27 cellular contexts compared by ENCODE assay signal in genomic region chr15:91027677-91028076, GRCh38.
"Had no signal": no experiment of that assay in that cellular context is flagged by ENCODE, and none has a peak within 500 bp of the region (broad histone marks: within the 10 kb centered on the region; RNA-seq: fewer than 3 reads in every experiment).

No MANE protein-coding gene starts in this region.

- ATAC-seq: naive thymus-derived CD4-positive, alpha-beta T cell; natural killer cell; sciatic nerve; stimulated activated memory B cell treated with anti-CD40 and anti-IgM and Interleukin-4, amounts not matched to agents 10 μg/mL and 1 μg/mL and 100 μg/mL, for 72 hours; stimulated activated naive CD8-positive, alpha-beta T cell treated with anti-CD3 and anti-CD28 coated beads, Interleukin-15, amount 100 ng/mL, for 72 hours; stimulated activated naive CD8-positive, alpha-beta T cell treated with anti-CD3 and anti-CD28 coated beads, Interleukin-15, Interleukin-2, amounts not matched to agents 100 U/mL and 50 U/mL, for 24 hours; upper lobe of right lung had no signal

- H3K9me3 ChIP-seq: ovary, prostate gland, right atrium auricular region, suprapubic skin, testis, tibial artery, transverse colon, upper lobe of right lung, vagina had no signal

- H3K27ac ChIP-seq: neural progenitor cell, ovary, parathyroid adenoma, prostate gland, right atrium auricular region, skin epidermis, suprapubic skin, testis, tibial artery, transverse colon, upper lobe of right lung, vagina had no signal

- H3K4me1 ChIP-seq: neural progenitor cell, parathyroid adenoma, prostate gland, suprapubic skin, testis, tibial artery had no signal

- H3K27me3 ChIP-seq: neural progenitor cell, ovary, right atrium auricular region, suprapubic skin, testis, tibial artery, transverse colon, upper lobe of right lung, vagina had no signal

- DNase-seq: naive thymus-derived CD4-positive, alpha-beta T cell; natural killer cell; occipital lobe; ovary; posterior cingulate gyrus; retina; stimulated activated CD4-positive, alpha-beta T cell treated with anti-CD3 and anti-CD28 coated beads, Interleukin-15, amount 100 ng/mL, for 24 hours; stimulated activated CD4-positive, alpha-beta T cell treated with anti-CD3 and anti-CD28 coated beads, Interleukin-2, amount 100 ng/mL, for 24 hours; stimulated activated CD4-positive, alpha-beta T cell treated with anti-CD3 and anti-CD28 coated beads, Interleukin-2, amount 100 ng/mL, for 48 hours; stimulated activated CD4-positive, alpha-beta T cell treated with anti-CD3 and anti-CD28 coated beads, Interleukin-4, amount 100 ng/mL, for 24 hours; stimulated activated naive CD4-positive, alpha-beta T cell; stimulated activated naive CD8-positive, alpha-beta T cell treated with anti-CD3 and anti-CD28 coated beads, Interleukin-15, amount 100 ng/mL, for 72 hours; stimulated activated naive CD8-positive, alpha-beta T cell treated with anti-CD3 and anti-CD28 coated beads, Interleukin-15, Interleukin-2, amounts not matched to agents 100 U/mL and 50 U/mL, for 24 hours; substantia nigra; testis; tibial artery; transverse colon; upper lobe of right lung had no signal

- H3K4me3 ChIP-seq: neural progenitor cell, ovary, prostate gland, right atrium auricular region, skin epidermis, suprapubic skin, testis, tibial artery, transverse colon, upper lobe of right lung, vagina had no signal
